In the genomic region with DNA sequence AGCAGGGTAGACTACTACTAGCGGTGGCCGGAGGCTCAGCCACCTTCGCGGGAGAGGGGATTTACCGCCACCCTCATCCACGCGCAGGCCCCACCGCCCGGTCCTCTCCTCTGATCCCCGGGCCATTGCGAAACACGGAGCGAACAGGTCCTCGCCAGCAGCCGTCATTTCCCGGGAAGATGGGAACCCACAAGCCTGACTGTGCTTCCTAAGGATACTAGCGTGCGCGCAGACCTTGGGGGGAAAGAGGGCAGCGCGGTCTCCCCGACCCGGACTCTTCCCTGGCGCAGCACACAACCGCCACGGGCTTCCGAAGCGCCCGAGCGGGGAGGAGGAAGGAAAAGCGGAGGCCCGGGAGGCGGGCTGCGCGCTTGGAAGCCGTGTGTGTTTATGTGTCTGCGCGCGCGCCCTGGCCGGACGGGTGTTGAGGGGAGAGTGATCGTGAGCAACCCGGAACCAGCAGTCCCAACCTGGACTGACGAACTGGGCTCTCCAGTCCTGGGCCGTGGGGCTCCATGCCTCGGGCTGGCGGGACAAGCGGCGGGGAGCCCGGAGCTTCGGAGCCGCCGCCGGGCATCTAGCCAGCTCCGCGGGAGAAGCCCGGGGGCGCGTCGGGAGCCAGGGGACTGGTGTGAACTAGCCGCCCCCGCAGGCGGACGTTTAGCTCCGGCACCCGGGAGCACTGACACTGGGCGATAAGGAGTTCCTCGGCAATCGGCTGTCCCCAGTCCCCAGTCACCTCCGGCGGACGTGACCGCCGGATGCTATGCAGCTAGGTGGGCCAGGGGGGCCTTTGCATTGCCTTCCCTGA, we compare ENCODE assay signal across 1 cellular context.
TF ChIP-seq lines count a peak whose summit lies in the region.

No MANE protein-coding gene starts in this region.

TF ChIP-seq in IMR-90, 13 proteins besides CTCF, POLR2A, EP300 and RAD21 (continued from another document):
- TF ChIP-seq CEBPB (IDR thresholded peaks at IDR 0.05; ENCODE audit: low read depth, low read length): peak; percentile 91
